ENCODE assay signal across 25 cellular contexts in genomic region chr6:21323577-21323976, GRCh38.
"Had no signal": no experiment of that assay in that cellular context is flagged by ENCODE, and none has a peak within 500 bp of the region (broad histone marks: within the 10 kb centered on the region; RNA-seq: fewer than 3 reads in every experiment).

No MANE protein-coding gene starts in this region.

- H3K79me2 ChIP-seq: parathyroid adenoma had no signal

- H3K27me3 ChIP-seq: colonic mucosa, gastrocnemius medialis, left lung, neutrophil, right atrium auricular region, sigmoid colon, stomach, thyroid gland, upper lobe of left lung had no signal

- H3K9me3 Mint-ChIP-seq: dendritic cell treated with granulocyte-macrophage colony-stimulating factor and Interleukin-4, amounts not matched to agents 40 ng/mL and 50 ng/mL, for 4 days; stimulated activated effector memory CD8-positive, alpha-beta T cell treated with anti-CD3 and anti-CD28 coated beads, Interleukin-12 subunit alpha, Interleukin-12 subunit beta, amount 100 ng/mL, for 72 hours had no signal

- H3K9me3 ChIP-seq: colonic mucosa, gastrocnemius medialis, neutrophil, prostate gland, right atrium auricular region, thyroid gland, upper lobe of left lung had no signal

- H3K36me3 ChIP-seq: colonic mucosa, gastrocnemius medialis, left lung, neutrophil, prostate gland, right atrium auricular region, sigmoid colon, stomach, thyroid gland, upper lobe of left lung had no signal

- H3K4me1 ChIP-seq: colonic mucosa, gastrocnemius medialis, left lung, parathyroid adenoma, prostate gland, right atrium auricular region, sigmoid colon, stomach, thyroid gland, upper lobe of left lung had no signal

- H3K4me3 ChIP-seq: colonic mucosa, gastrocnemius medialis, left lung, prostate gland, right atrium auricular region, sigmoid colon, stomach, thyroid gland, upper lobe of left lung had no signal

- H3K4me1 Mint-ChIP-seq: naive thymus-derived CD4-positive, alpha-beta T cell; stimulated activated effector memory CD8-positive, alpha-beta T cell treated with anti-CD3 and anti-CD28 coated beads, Interleukin-12 subunit alpha, Interleukin-12 subunit beta, amount 100 ng/mL, for 72 hours had no signal

- ATAC-seq: esophagus mucosa; gastrocnemius medialis; left lung; naive thymus-derived CD4-positive, alpha-beta T cell; stimulated activated effector memory CD8-positive, alpha-beta T cell treated with anti-CD3 and anti-CD28 coated beads, Interleukin-12 subunit alpha, Interleukin-12 subunit beta, amount 100 ng/mL, for 72 hours had no signal

- H3K27ac Mint-ChIP-seq: dendritic cell treated with granulocyte-macrophage colony-stimulating factor and Interleukin-4, amounts not matched to agents 40 ng/mL and 50 ng/mL, for 4 days; endodermal cell; naive thymus-derived CD4-positive, alpha-beta T cell; stimulated activated effector memory CD8-positive, alpha-beta T cell treated with anti-CD3 and anti-CD28 coated beads, Interleukin-12 subunit alpha, Interleukin-12 subunit beta, amount 100 ng/mL, for 72 hours had no signal

- H3K27me3 Mint-ChIP-seq: dendritic cell treated with granulocyte-macrophage colony-stimulating factor and Interleukin-4, amounts not matched to agents 40 ng/mL and 50 ng/mL, for 4 days had no signal

- H3K4me3 Mint-ChIP-seq: dendritic cell treated with granulocyte-macrophage colony-stimulating factor and Interleukin-4, amounts not matched to agents 40 ng/mL and 50 ng/mL, for 4 days; endodermal cell; naive thymus-derived CD4-positive, alpha-beta T cell; stimulated activated effector memory CD8-positive, alpha-beta T cell treated with anti-CD3 and anti-CD28 coated beads, Interleukin-12 subunit alpha, Interleukin-12 subunit beta, amount 100 ng/mL, for 72 hours had no signal

- DNase-seq: colonic mucosa; effector CD8-positive, alpha-beta T cell; endodermal cell; foreskin fibroblast; gastrocnemius medialis; head of caudate nucleus; left lung; mesenchymal stem cell; midbrain; naive thymus-derived CD4-positive, alpha-beta T cell; sigmoid colon; stimulated activated CD4-positive, alpha-beta T cell treated with anti-CD3 and anti-CD28 coated beads, Interleukin-2, amount 100 ng/mL, for 24 hours; stimulated activated CD4-positive, alpha-beta T cell treated with anti-CD3 and anti-CD28 coated beads, Interleukin-4, amount 100 ng/mL, for 24 hours; stimulated activated naive CD4-positive, alpha-beta T cell treated with Interleukin-2 at 50 U/mL for 16 hours; stomach; thyroid gland; upper lobe of left lung had no signal

- H3K36me3 Mint-ChIP-seq: stimulated activated effector memory CD8-positive, alpha-beta T cell treated with anti-CD3 and anti-CD28 coated beads, Interleukin-12 subunit alpha, Interleukin-12 subunit beta, amount 100 ng/mL, for 72 hours had no signal

- H2AFZ ChIP-seq: parathyroid adenoma had no signal

- H3K27ac ChIP-seq: colonic mucosa, epithelial cell of prostate, gastrocnemius medialis, left lung, neutrophil, parathyroid adenoma, prostate gland, right atrium auricular region, sigmoid colon, stomach, thyroid gland, upper lobe of left lung had no signal
